ENCODE assay signal across 1 cellular context in the genomic region with DNA sequence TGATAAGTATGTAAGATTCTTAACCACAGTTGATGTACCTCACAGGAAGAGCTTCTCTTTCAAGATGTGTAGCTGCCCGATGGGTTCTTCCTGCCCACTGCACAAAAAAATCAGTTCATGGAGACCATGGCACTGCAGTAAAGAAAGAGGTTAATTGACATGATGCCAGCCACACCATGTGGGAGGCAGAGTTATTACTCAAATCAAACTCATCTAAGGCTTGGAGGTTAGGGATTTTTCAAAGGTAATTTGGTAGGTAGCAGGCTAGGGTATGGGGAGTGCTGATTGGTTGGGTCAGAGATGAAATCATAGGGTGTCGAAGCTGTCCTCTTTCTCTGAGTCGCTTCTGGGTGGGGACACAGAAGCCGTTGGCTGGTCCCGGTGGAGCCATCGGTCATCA.
TF ChIP-seq lines count a peak whose summit lies in the region.

No MANE protein-coding gene starts in this region.

TF ChIP-seq in K562, 482 proteins besides CTCF, POLR2A, EP300 and RAD21 (continued from another document):
- TF ChIP-seq PRPF4 (IDR thresholded peaks at IDR 0.05; ENCODE audit: insufficient read depth, low read depth, low read length, poor library complexity, severe bottlenecking), result no peak
- TF ChIP-seq KLF10 (CRISPR knock-in tag; IDR thresholded peaks at IDR 0.05), result no peak
- TF ChIP-seq FUS (optimal IDR thresholded peaks at IDR 0.05; ENCODE audit: low read depth, low read length), result no peak
- TF ChIP-seq NFYB (IDR thresholded peaks at IDR 0.05; ENCODE audit: extremely low read depth, insufficient read length), result no peak
- TF ChIP-seq NFRKB (IDR thresholded peaks at IDR 0.05; ENCODE audit: low read depth), result no peak
- TF ChIP-seq HNRNPUL1 (IDR thresholded peaks at IDR 0.05; ENCODE audit: low read length), result no peak
- TF ChIP-seq ARHGAP35 (IDR thresholded peaks at IDR 0.05; ENCODE audit: partially characterized antibody), result no peak
- TF ChIP-seq NCOA1 (IDR thresholded peaks at IDR 0.05; ENCODE audit: low read depth), result no peak
- TF ChIP-seq PTTG1 (tag; IDR thresholded peaks at IDR 0.05; ENCODE audit: low read depth), result no peak
- TF ChIP-seq, protein P1, sequence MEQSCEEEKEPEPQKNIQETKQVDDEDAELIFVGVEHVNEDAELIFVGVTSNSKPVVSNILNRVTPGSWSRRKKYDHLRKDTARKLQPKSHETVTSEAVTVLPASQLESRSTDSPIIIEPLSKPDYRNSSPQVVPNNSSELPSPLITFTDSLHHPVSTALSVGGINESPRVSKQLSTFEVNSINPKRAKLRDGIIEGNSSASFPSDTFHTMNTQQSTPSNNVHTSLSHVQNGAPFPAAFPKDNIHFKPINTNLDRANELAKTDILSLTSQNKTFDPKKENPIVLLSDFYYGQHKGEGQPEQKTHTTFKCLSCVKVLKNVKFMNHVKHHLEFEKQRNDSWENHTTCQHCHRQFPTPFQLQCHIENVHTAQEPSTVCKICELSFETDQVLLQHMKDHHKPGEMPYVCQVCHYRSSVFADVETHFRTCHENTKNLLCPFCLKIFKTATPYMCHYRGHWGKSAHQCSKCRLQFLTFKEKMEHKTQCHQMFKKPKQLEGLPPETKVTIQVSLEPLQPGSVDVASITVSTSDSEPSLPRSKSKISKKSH (CRISPR knock-in tag; IDR thresholded peaks at IDR 0.05), result no peak
- no peak for TF ChIP-seq ZNF347 (CRISPR knock-in tag; IDR thresholded peaks at IDR 0.05; ENCODE audit: low read depth)
- TF ChIP-seq, protein P2, sequence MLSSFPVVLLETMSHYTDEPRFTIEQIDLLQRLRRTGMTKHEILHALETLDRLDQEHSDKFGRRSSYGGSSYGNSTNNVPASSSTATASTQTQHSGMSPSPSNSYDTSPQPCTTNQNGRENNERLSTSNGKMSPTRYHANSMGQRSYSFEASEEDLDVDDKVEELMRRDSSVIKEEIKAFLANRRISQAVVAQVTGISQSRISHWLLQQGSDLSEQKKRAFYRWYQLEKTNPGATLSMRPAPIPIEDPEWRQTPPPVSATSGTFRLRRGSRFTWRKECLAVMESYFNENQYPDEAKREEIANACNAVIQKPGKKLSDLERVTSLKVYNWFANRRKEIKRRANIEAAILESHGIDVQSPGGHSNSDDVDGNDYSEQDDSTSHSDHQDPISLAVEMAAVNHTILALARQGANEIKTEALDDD (IDR thresholded peaks at IDR 0.05), result no peak
- TF ChIP-seq TAF7 (tag; IDR thresholded peaks at IDR 0.05), result no peak
- no peak for TF ChIP-seq NELFE (IDR thresholded peaks at IDR 0.05; ENCODE audit: insufficient read depth, insufficient read length)
- no peak for TF ChIP-seq MXI1 (IDR thresholded peaks at IDR 0.05; ENCODE audit: low read depth, low read length)
